14 cellular contexts compared by ENCODE assay signal in the genomic region with DNA sequence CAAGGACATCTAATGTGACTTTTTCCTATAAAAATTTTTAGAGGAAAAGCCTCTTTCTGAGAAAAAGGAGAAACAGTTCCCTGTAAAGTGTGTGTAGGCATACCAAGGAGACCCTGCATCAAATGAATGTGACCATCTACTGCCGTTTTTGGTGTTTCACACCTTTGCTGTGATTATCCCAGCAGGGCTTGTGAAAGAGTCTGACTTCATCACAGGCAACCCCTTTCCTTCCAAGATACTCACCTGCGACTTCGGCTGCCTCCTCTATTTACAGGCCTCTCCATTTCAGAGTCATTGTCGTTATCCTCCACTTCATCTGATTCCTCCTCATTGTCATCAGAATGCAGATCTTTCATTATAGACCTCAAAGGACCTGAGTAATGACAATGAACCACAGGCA.
DNase-seq lines count a peak whose midpoint lies in the region; ATAC-seq and TF ChIP-seq lines count a peak whose summit lies in the region.
"Had no signal": no experiment of that assay in that cellular context is flagged by ENCODE, and none has a peak within 500 bp of the region (broad histone marks: within the 10 kb centered on the region; RNA-seq: fewer than 3 reads in every experiment).

No MANE protein-coding gene starts in this region.

- no peak overlapping the region for H3K4ac ChIP-seq in mesendoderm (ENCODE audit: low read depth, low read length)

- H3K4me1 ChIP-seq in CD8-positive, alpha-beta T cell (ENCODE audit: insufficient read depth, low read length), result peaks cover 13% of the 10 kb centered on the region
- no peaks in the 10 kb centered on the region for H3K4me1 ChIP-seq in mesendoderm (ENCODE audit: control insufficient read depth, low read depth, low read length)
- H3K4me1 ChIP-seq: BLaER1 treated with 17β-estradiol and CSF1 and Interleukin-3, amounts not matched to agents 10 nM and 100 nM had no signal

- no peak overlapping the region for H3K23ac ChIP-seq in mesendoderm (ENCODE audit: low read length)

- intact Hi-C loops in activated CD8-positive, alpha-beta T cell treated with anti-CD3 and anti-CD28 coated beads for 36 hours (cut with micrococcal nuclease), result loop anchor here (10.0 kb wide), 1 partner anchor 192 kb away; no protein-coding TSS in a partner anchor
- intact Hi-C loops in CD8-positive, alpha-beta T cell (cut with DNase I, micrococcal nuclease), result loop anchor here (5.0 kb wide), 2 partner anchors 34 to 436 kb away; no protein-coding TSS in a partner anchor

- H3K79me1 ChIP-seq in mesendoderm (ENCODE audit: low read length), result no peaks in the 10 kb centered on the region

- H3K36me3 Mint-ChIP-seq in activated CD8-positive, alpha-beta T cell treated with anti-CD3 and anti-CD28 coated beads, Interleukin-2, amount 10 ng/mL, durations not matched to agents 7 days and 5 days (ENCODE audit: low read depth), result peaks cover 82% of the 10 kb centered on the region
- peaks cover 53% of the 10 kb centered on the region for H3K36me3 Mint-ChIP-seq in activated CD8-positive, alpha-beta T cell treated with anti-CD3 and anti-CD28 coated beads for 36 hours (ENCODE audit: low read depth)
- peaks cover 79% of the 10 kb centered on the region for H3K36me3 Mint-ChIP-seq in CD8-positive, alpha-beta T cell
- H3K36me3 Mint-ChIP-seq in T-helper 17 cell (ENCODE audit: low read depth), result peaks cover 6% of the 10 kb centered on the region

- no peaks in the 10 kb centered on the region for H3K27me3 Mint-ChIP-seq in activated CD8-positive, alpha-beta T cell treated with anti-CD3 and anti-CD28 coated beads, Interleukin-2, amount 10 ng/mL, durations not matched to agents 7 days and 5 days (ENCODE audit: low read depth)
- H3K27me3 Mint-ChIP-seq in activated CD8-positive, alpha-beta T cell treated with anti-CD3 and anti-CD28 coated beads for 36 hours, result no peaks in the 10 kb centered on the region
- H3K27me3 Mint-ChIP-seq in CD8-positive, alpha-beta T cell (ENCODE audit: low read depth), result no peaks in the 10 kb centered on the region
- no peaks in the 10 kb centered on the region for H3K27me3 Mint-ChIP-seq in T-helper 17 cell

- POLR2A ChIA-PET in activated CD8-positive, alpha-beta T cell treated with anti-CD3 and anti-CD28 coated beads, Interleukin-2, amount 10 ng/mL, durations not matched to agents 7 days and 5 days (lab: Charles Lee), result no interaction called here
- POLR2A ChIA-PET in activated CD8-positive, alpha-beta T cell treated with anti-CD3 and anti-CD28 coated beads for 36 hours (lab: Charles Lee), result no interaction called here
- POLR2A ChIA-PET in CD8-positive, alpha-beta T cell (lab: Charles Lee), result no interaction called here

- H3K36me3 ChIP-seq in CD8-positive, alpha-beta T cell (ENCODE audit: insufficient read depth, low read length), result no peaks in the 10 kb centered on the region
- no peaks in the 10 kb centered on the region for H3K36me3 ChIP-seq in mesendoderm (ENCODE audit: control insufficient read depth, insufficient read depth, low read length)
- H3K36me3 ChIP-seq: BLaER1 treated with 17β-estradiol and CSF1 and Interleukin-3, amounts not matched to agents 10 nM and 100 nM had no signal

- H2BK5ac ChIP-seq in mesendoderm (ENCODE audit: low read length), result no peak overlapping the region

- no peak overlapping the region for H4K5ac ChIP-seq in mesendoderm (ENCODE audit: low read length)

- H3K56ac ChIP-seq in mesendoderm (ENCODE audit: low read length), result no peak overlapping the region

- no peak for ATAC-seq in activated CD8-positive, alpha-beta T cell treated with anti-CD3 and anti-CD28 coated beads, Interleukin-2, amount 10 ng/mL, durations not matched to agents 7 days and 5 days
- no peak for ATAC-seq in activated CD8-positive, alpha-beta T cell treated with anti-CD3 and anti-CD28 coated beads for 36 hours
- ATAC-seq in CD8-positive, alpha-beta T cell, result no peak
- no peak for ATAC-seq in T-helper 17 cell
- ATAC-seq: K562, Right ventricle myocardium inferior had no signal

- no peak overlapping the region for H3K27ac ChIP-seq in CD8-positive, alpha-beta T cell (ENCODE audit: low read depth, low read length)
- H3K27ac ChIP-seq in mesendoderm (ENCODE audit: low read depth, low read length), result no peak overlapping the region
- H3K27ac ChIP-seq: BLaER1 treated with 17β-estradiol and CSF1 and Interleukin-3, amounts not matched to agents 10 nM and 100 nM had no signal

- H3K4me3 Mint-ChIP-seq in activated CD8-positive, alpha-beta T cell treated with anti-CD3 and anti-CD28 coated beads, Interleukin-2, amount 10 ng/mL, durations not matched to agents 7 days and 5 days, result no peak overlapping the region
- H3K4me3 Mint-ChIP-seq in activated CD8-positive, alpha-beta T cell treated with anti-CD3 and anti-CD28 coated beads for 36 hours, result no peak overlapping the region
- no peak overlapping the region for H3K4me3 Mint-ChIP-seq in CD8-positive, alpha-beta T cell
- no peak overlapping the region for H3K4me3 Mint-ChIP-seq in T-helper 17 cell
- H3K4me3 Mint-ChIP-seq: HFFc6 had no signal

- H4K8ac ChIP-seq in mesendoderm (ENCODE audit: low read depth, low read length), result no peak overlapping the region

- peaks cover 69% of the 10 kb centered on the region for H3K4me1 Mint-ChIP-seq in activated CD8-positive, alpha-beta T cell treated with anti-CD3 and anti-CD28 coated beads, Interleukin-2, amount 10 ng/mL, durations not matched to agents 7 days and 5 days (ENCODE audit: low read depth)
- H3K4me1 Mint-ChIP-seq in activated CD8-positive, alpha-beta T cell treated with anti-CD3 and anti-CD28 coated beads for 36 hours (ENCODE audit: low read depth), result peaks cover 50% of the 10 kb centered on the region
- H3K4me1 Mint-ChIP-seq in CD8-positive, alpha-beta T cell (ENCODE audit: low read depth), result peaks cover 42% of the 10 kb centered on the region
- H3K4me1 Mint-ChIP-seq in T-helper 17 cell, result peaks cover 17% of the 10 kb centered on the region

- no peak overlapping the region for H2BK15ac ChIP-seq in mesendoderm (replicated peaks; ENCODE audit: low read depth)

- no peaks in the 10 kb centered on the region for H3K79me2 ChIP-seq in mesendoderm (ENCODE audit: control insufficient read depth, insufficient read depth, low read length)

- peak overlapping the region; percentile 53 for H3K27ac Mint-ChIP-seq in activated CD8-positive, alpha-beta T cell treated with anti-CD3 and anti-CD28 coated beads, Interleukin-2, amount 10 ng/mL, durations not matched to agents 7 days and 5 days
- H3K27ac Mint-ChIP-seq in activated CD8-positive, alpha-beta T cell treated with anti-CD3 and anti-CD28 coated beads for 36 hours, result no peak overlapping the region
- peak overlapping the region; percentile 14 for H3K27ac Mint-ChIP-seq in CD8-positive, alpha-beta T cell
- H3K27ac Mint-ChIP-seq in T-helper 17 cell, result no peak overlapping the region
- H3K27ac Mint-ChIP-seq: HFFc6 had no signal

- no CpG with 5 or more reads among the region's 4 CpGs for WGBS in mesendoderm (ENCODE audit: extremely low coverage, insufficient coverage, low lambda C conversion rate)

- no peak overlapping the region for H2AK5ac ChIP-seq in mesendoderm (ENCODE audit: low read length)

- CTCF ChIA-PET in activated CD8-positive, alpha-beta T cell treated with anti-CD3 and anti-CD28 coated beads, Interleukin-2, amount 10 ng/mL, durations not matched to agents 7 days and 5 days (lab: Charles Lee), result no interaction called here
- CTCF ChIA-PET in activated CD8-positive, alpha-beta T cell treated with anti-CD3 and anti-CD28 coated beads for 36 hours (lab: Charles Lee), result interaction anchor here (1.7 kb wide), 1 partner anchor 578 kb away, joined by 4 read pairs; no protein-coding TSS in a partner anchor
- CTCF ChIA-PET in CD8-positive, alpha-beta T cell (lab: Charles Lee), result no interaction called here

- H3K4me2 ChIP-seq in mesendoderm (ENCODE audit: low read length), result no peak overlapping the region
- H3K4me2 ChIP-seq: BLaER1 treated with 17β-estradiol and CSF1 and Interleukin-3, amounts not matched to agents 10 nM and 100 nM had no signal

- H3K18ac ChIP-seq in mesendoderm (ENCODE audit: low read length), result no peak overlapping the region

- no peaks in the 10 kb centered on the region for H3K9me3 Mint-ChIP-seq in activated CD8-positive, alpha-beta T cell treated with anti-CD3 and anti-CD28 coated beads, Interleukin-2, amount 10 ng/mL, durations not matched to agents 7 days and 5 days (ENCODE audit: insufficient read depth)
- peaks cover 2% of the 10 kb centered on the region for H3K9me3 Mint-ChIP-seq in activated CD8-positive, alpha-beta T cell treated with anti-CD3 and anti-CD28 coated beads for 36 hours
- no peaks in the 10 kb centered on the region for H3K9me3 Mint-ChIP-seq in CD8-positive, alpha-beta T cell
- H3K9me3 Mint-ChIP-seq: HFFc6 had no signal

- no peak for DNase-seq in activated CD8-positive, alpha-beta T cell treated with anti-CD3 and anti-CD28 coated beads, Interleukin-2, amount 10 ng/mL, durations not matched to agents 7 days and 5 days
- DNase-seq in activated CD8-positive, alpha-beta T cell treated with anti-CD3 and anti-CD28 coated beads for 36 hours, result no peak
- no peak for DNase-seq in CD8-positive, alpha-beta T cell
- DNase-seq in NCI-H187 treated with DMSO at 0.1 percent for 48 hours (lab: John Stamatoyannopoulos, UW) (peak; percentile 22), mesendoderm (peak; percentile 62), NCI-H2081 treated with DMSO at 0.1 percent for 48 hours (lab: John Stamatoyannopoulos, UW) (no peak), T-helper 17 cell (no peak)
- DNase-seq: H7, HFFc6, NCI-H345, NCI-H526 had no signal

- no peaks in the 10 kb centered on the region for H3K9me3 ChIP-seq in CD8-positive, alpha-beta T cell (ENCODE audit: low read length)
- H3K9me3 ChIP-seq in T-helper 17 cell (ENCODE audit: control insufficient read depth, low read length, poor library complexity, severe bottlenecking), result no peaks in the 10 kb centered on the region
- H3K9me3 ChIP-seq: BLaER1 treated with 17β-estradiol and CSF1 and Interleukin-3, amounts not matched to agents 10 nM and 100 nM had no signal

- H3K9ac ChIP-seq in mesendoderm (ENCODE audit: low read length), result no peak overlapping the region
- H3K9ac ChIP-seq: BLaER1 treated with 17β-estradiol and CSF1 and Interleukin-3, amounts not matched to agents 10 nM and 100 nM had no signal

- TF ChIP-seq CTCF in activated CD8-positive, alpha-beta T cell treated with anti-CD3 and anti-CD28 coated beads for 36 hours (IDR thresholded peaks at IDR 0.05), result no peak
- no peak for TF ChIP-seq CTCF in CD8-positive, alpha-beta T cell (IDR thresholded peaks at IDR 0.05)

- no peaks in the 10 kb centered on the region for H3K27me3 ChIP-seq in CD8-positive, alpha-beta T cell (ENCODE audit: insufficient read depth, low read length)
- no peaks in the 10 kb centered on the region for H3K27me3 ChIP-seq in mesendoderm (ENCODE audit: insufficient read depth, low read length, poor library complexity)
- H3K27me3 ChIP-seq: BLaER1 treated with 17β-estradiol and CSF1 and Interleukin-3, amounts not matched to agents 10 nM and 100 nM had no signal

- no peak overlapping the region for H3K4me3 ChIP-seq in CD8-positive, alpha-beta T cell (ENCODE audit: low read depth, low read length)
- H3K4me3 ChIP-seq in mesendoderm (ENCODE audit: low read length), result no peak overlapping the region
- H3K4me3 ChIP-seq: BLaER1 treated with 17β-estradiol and CSF1 and Interleukin-3, amounts not matched to agents 10 nM and 100 nM; K562 had no signal

- no peak overlapping the region for H2BK120ac ChIP-seq in mesendoderm (ENCODE audit: low read depth, low read length)

Comparison
In these comparisons a context has a peak if more than half of its experiments do, and no peak if none do; other contexts are left out.
1. H3K27ac Mint-ChIP-seq: peak in activated CD8-positive, alpha-beta T cell treated with anti-CD3 and anti-CD28 coated beads, Interleukin-2, amount 10 ng/mL, durations not matched to agents 7 days and 5 days (single experiment) and CD8-positive, alpha-beta T cell (single experiment); none in activated CD8-positive, alpha-beta T cell treated with anti-CD3 and anti-CD28 coated beads for 36 hours (single experiment) and T-helper 17 cell (single experiment).
2. DNase-seq: peak in NCI-H187 treated with DMSO at 0.1 percent for 48 hours (single experiment) and mesendoderm (single experiment); none in activated CD8-positive, alpha-beta T cell treated with anti-CD3 and anti-CD28 coated beads, Interleukin-2, amount 10 ng/mL, durations not matched to agents 7 days and 5 days (single experiment), activated CD8-positive, alpha-beta T cell treated with anti-CD3 and anti-CD28 coated beads for 36 hours (single experiment), CD8-positive, alpha-beta T cell (0 of 7), NCI-H2081 treated with DMSO at 0.1 percent for 48 hours (single experiment) and T-helper 17 cell (0 of 3).